1 cellular context compared by ENCODE assay signal in the genomic region with DNA sequence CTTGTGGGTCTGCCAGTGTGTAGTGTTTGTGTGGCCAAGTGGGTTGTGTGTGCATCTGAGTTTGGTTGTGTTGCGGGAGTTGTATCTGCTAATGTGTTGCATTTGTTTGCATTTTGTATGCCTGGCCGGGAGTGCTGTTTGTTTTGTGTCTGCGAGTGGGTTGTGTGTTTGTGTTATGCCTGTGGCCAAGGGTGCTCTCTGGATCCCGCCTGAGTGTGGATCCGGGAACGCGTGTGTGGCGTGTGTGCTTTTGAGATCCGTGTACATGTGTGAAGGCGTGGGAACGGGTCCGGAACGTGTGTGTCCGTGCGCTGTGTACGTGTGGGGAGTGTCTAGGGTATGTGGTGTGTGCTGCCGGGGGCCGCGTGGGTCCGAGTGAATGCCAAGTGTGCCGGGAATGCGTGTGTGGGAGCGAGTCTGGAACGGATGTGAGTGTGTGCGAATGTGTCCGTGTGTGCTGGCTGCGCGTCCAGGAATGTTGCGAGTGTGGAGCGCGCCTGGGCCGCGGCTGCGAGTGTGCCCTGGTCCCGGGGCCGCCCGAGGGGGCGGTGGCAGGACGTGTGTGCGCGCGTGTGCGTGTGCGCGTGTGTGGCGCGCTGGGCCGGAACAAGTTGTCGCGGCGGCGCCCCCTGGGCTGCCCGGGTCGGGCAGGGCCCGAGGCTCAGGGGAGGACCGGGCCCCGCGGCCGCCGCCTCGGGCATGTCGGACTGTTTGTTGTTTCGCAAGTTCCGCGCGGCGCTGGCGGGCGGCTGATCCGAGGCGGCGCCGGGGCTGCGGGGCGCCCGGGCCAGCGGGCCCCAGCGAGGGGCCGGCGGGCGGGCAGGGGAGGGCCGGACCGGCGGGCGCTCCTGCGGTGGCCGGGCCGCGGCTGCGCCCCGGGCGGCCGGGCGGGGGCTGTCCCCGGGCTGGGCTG.
TF ChIP-seq lines count a peak whose summit lies in the region.

No MANE protein-coding gene starts in this region.

TF ChIP-seq in HepG2, 621 proteins besides CTCF, POLR2A, EP300 and RAD21 (continues in another document):
- no peak for TF ChIP-seq RBAK (CRISPR knock-in tag; IDR thresholded peaks at IDR 0.05)
- peak; percentile 34; the same call in 1 of the 2 replicates for TF ChIP-seq HOXD1 (CRISPR knock-in tag; IDR thresholded peaks at IDR 0.05)
- no peak for TF ChIP-seq ZEB1 (IDR thresholded peaks at IDR 0.05; ENCODE audit: insufficient replicate concordance, low read depth)
- no peak for TF ChIP-seq ZNF33B (CRISPR knock-in tag; IDR thresholded peaks at IDR 0.05)
- TF ChIP-seq ZNF331 (CRISPR knock-in tag; IDR thresholded peaks at IDR 0.05) = 0 out of 2 replicates have a peak, but pooled peaks have one; percentile 30
- peak; percentile 45 for TF ChIP-seq HNRNPLL (IDR thresholded peaks at IDR 0.05; ENCODE audit: low read depth, low read length, poor library complexity, severe bottlenecking)
- TF ChIP-seq HNF4G (IDR thresholded peaks at IDR 0.05; ENCODE audit: borderline replicate concordance, low read depth, low read length) = no peak
- TF ChIP-seq HNF4G (CRISPR knock-in tag; IDR thresholded peaks at IDR 0.05; ENCODE audit: borderline replicate concordance, low read depth) = peak; percentile 27; the same call in 1 of the 2 replicates
- 0 out of 2 replicates have a peak, but pooled peaks have one; percentile 74 for TF ChIP-seq ETS1 (CRISPR knock-in tag; IDR thresholded peaks at IDR 0.05)
- peak; percentile 32; the same call in 1 of the 2 replicates for TF ChIP-seq NKX3-1 (CRISPR knock-in tag; IDR thresholded peaks at IDR 0.05)
- no peak for TF ChIP-seq ZNF724P (CRISPR knock-in tag; IDR thresholded peaks at IDR 0.05; ENCODE audit: borderline replicate concordance)
- TF ChIP-seq FOXA1 (IDR thresholded peaks at IDR 0.05) = 0 out of 2 replicates have a peak, but pooled peaks have one; percentile 13
- TF ChIP-seq FOXA1 (CRISPR knock-in tag; IDR thresholded peaks at IDR 0.05) = no peak; the same call in 1 of the 2 replicates
- TF ChIP-seq PREB (CRISPR knock-in tag; IDR thresholded peaks at IDR 0.05) = no peak
- 0 out of 2 replicates have a peak, but pooled peaks have one; percentile 15 for TF ChIP-seq ZBTB25 (CRISPR knock-in tag; IDR thresholded peaks at IDR 0.05)
- TF ChIP-seq CAMTA2 (CRISPR knock-in tag; IDR thresholded peaks at IDR 0.05; ENCODE audit: borderline replicate concordance) = no peak
- TF ChIP-seq ZNF430 (CRISPR knock-in tag; IDR thresholded peaks at IDR 0.05) = no peak
- no peak for TF ChIP-seq ATF6 (CRISPR knock-in tag; conservative IDR thresholded peaks at IDR 0.05)
- no peak for TF ChIP-seq ATAD3A (CRISPR knock-in tag; IDR thresholded peaks at IDR 0.05)
- TF ChIP-seq FOXP1 (IDR thresholded peaks at IDR 0.05) = no peak
- TF ChIP-seq FOXP1 (CRISPR knock-in tag; IDR thresholded peaks at IDR 0.05) = no peak
- no peak for TF ChIP-seq NCOA1 (CRISPR knock-in tag; IDR thresholded peaks at IDR 0.05)
- peak; percentile 19; the same call in 1 of the 2 replicates for TF ChIP-seq ZNF788 (CRISPR knock-in tag; IDR thresholded peaks at IDR 0.05; ENCODE audit: borderline replicate concordance)
- TF ChIP-seq, protein P1, sequence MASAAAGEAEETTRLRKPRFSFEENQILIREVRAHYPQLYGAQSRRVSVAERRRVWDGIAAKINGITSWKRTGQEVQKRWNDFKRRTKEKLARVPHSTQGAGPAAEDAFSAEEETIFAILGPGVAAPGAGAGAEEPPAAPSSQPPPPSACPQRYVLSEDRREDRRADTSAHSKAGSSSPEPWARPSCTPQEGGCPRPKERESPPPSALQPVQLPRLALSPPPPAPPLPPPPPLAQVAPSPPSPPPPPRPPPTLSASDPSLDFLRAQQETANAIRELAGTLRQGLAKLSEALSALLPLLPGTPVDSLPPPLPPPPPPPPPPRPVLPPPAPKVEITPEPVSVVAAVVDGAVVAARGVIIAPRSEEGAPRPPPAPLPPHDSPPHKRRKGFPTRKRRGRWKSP (CRISPR knock-in tag; IDR thresholded peaks at IDR 0.05) = 0 out of 2 replicates have a peak, but pooled peaks have one; percentile 33
- TF ChIP-seq NFE2 (CRISPR knock-in tag; IDR thresholded peaks at IDR 0.05) = no peak
- no peak for TF ChIP-seq ZNF710 (CRISPR knock-in tag; IDR thresholded peaks at IDR 0.05; ENCODE audit: borderline replicate concordance)
- TF ChIP-seq, protein P2, sequence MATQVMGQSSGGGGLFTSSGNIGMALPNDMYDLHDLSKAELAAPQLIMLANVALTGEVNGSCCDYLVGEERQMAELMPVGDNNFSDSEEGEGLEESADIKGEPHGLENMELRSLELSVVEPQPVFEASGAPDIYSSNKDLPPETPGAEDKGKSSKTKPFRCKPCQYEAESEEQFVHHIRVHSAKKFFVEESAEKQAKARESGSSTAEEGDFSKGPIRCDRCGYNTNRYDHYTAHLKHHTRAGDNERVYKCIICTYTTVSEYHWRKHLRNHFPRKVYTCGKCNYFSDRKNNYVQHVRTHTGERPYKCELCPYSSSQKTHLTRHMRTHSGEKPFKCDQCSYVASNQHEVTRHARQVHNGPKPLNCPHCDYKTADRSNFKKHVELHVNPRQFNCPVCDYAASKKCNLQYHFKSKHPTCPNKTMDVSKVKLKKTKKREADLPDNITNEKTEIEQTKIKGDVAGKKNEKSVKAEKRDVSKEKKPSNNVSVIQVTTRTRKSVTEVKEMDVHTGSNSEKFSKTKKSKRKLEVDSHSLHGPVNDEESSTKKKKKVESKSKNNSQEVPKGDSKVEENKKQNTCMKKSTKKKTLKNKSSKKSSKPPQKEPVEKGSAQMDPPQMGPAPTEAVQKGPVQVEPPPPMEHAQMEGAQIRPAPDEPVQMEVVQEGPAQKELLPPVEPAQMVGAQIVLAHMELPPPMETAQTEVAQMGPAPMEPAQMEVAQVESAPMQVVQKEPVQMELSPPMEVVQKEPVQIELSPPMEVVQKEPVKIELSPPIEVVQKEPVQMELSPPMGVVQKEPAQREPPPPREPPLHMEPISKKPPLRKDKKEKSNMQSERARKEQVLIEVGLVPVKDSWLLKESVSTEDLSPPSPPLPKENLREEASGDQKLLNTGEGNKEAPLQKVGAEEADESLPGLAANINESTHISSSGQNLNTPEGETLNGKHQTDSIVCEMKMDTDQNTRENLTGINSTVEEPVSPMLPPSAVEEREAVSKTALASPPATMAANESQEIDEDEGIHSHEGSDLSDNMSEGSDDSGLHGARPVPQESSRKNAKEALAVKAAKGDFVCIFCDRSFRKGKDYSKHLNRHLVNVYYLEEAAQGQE (IDR thresholded peaks at IDR 0.05; ENCODE audit: borderline replicate concordance in 1 of 2, low read depth in 1 of 2, low read length in 2 of 2) = no peak
- no peak for TF ChIP-seq FOXK1 (CRISPR knock-in tag; IDR thresholded peaks at IDR 0.05; ENCODE audit: borderline replicate concordance, low read depth)
- no peak for TF ChIP-seq KLF12 (CRISPR knock-in tag; IDR thresholded peaks at IDR 0.05; ENCODE audit: borderline replicate concordance)
- TF ChIP-seq, protein P3, sequence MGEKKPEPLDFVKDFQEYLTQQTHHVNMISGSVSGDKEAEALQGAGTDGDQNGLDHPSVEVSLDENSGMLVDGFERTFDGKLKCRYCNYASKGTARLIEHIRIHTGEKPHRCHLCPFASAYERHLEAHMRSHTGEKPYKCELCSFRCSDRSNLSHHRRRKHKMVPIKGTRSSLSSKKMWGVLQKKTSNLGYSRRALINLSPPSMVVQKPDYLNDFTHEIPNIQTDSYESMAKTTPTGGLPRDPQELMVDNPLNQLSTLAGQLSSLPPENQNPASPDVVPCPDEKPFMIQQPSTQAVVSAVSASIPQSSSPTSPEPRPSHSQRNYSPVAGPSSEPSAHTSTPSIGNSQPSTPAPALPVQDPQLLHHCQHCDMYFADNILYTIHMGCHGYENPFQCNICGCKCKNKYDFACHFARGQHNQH (CRISPR knock-in tag; IDR thresholded peaks at IDR 0.05) = 0 out of 2 replicates have a peak, but pooled peaks have one; percentile 12
- no peak for TF ChIP-seq ZNF362 (CRISPR knock-in tag; IDR thresholded peaks at IDR 0.05; ENCODE audit: borderline replicate concordance)
- TF ChIP-seq, protein P4, sequence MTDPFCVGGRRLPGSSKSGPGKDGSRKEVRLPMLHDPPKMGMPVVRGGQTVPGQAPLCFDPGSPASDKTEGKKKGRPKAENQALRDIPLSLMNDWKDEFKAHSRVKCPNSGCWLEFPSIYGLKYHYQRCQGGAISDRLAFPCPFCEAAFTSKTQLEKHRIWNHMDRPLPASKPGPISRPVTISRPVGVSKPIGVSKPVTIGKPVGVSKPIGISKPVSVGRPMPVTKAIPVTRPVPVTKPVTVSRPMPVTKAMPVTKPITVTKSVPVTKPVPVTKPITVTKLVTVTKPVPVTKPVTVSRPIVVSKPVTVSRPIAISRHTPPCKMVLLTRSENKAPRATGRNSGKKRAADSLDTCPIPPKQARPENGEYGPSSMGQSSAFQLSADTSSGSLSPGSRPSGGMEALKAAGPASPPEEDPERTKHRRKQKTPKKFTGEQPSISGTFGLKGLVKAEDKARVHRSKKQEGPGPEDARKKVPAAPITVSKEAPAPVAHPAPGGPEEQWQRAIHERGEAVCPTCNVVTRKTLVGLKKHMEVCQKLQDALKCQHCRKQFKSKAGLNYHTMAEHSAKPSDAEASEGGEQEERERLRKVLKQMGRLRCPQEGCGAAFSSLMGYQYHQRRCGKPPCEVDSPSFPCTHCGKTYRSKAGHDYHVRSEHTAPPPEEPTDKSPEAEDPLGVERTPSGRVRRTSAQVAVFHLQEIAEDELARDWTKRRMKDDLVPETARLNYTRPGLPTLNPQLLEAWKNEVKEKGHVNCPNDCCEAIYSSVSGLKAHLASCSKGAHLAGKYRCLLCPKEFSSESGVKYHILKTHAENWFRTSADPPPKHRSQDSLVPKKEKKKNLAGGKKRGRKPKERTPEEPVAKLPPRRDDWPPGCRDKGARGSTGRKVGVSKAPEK (CRISPR knock-in tag; IDR thresholded peaks at IDR 0.05; ENCODE audit: borderline replicate concordance) = peak; percentile 53; the same call in 1 of the 2 replicates
- TF ChIP-seq KAT8 (CRISPR knock-in tag; IDR thresholded peaks at IDR 0.05) = no peak
